ENCODE assay signal across 24 cellular contexts in the genomic region with DNA sequence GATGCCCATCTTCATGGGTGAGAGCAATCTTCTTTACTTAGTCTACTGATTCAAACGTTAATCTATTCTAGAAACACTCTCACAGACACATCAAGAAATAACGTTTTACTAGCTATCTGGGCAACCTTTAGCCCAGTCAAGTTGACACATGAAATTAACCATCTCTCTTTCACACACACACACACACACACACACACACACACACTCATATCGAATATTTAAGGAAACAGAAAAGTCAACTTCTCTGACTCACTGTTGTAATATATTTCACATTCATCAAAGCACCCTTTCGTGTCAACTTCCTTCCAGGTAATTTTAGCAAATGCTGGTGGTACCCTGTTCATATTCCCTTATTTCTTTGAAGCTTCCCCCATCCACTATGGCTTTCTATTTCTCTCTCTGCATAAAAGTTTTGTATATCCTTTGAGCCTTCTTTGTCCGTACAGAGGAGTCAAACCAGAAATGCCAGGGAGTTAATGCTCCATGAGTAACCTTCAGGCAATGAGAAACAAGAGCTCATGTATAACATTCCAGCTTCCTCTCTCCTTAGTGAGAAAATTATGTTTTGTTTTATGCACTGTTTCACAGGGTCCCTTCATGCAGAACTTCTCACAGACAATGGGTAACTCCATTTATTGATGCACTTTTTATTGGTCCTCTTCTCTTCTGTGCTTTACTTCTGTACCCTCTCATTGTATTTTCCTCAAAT.
DNase-seq lines count a peak whose midpoint lies in the region; ATAC-seq and FAIRE-seq lines count a peak whose summit lies in the region.
"Had no signal": no experiment of that assay in that cellular context is flagged by ENCODE, and none has a peak within 500 bp of the region (broad histone marks: within the 10 kb centered on the region; RNA-seq: fewer than 3 reads in every experiment).

No MANE protein-coding gene starts in this region.

- peaks cover 46% of the 10 kb centered on the region for H3K4me1 Mint-ChIP-seq in activated CD4-positive, alpha-beta T cell treated with anti-CD3 and anti-CD28 coated beads for 36 hours
- H3K4me1 Mint-ChIP-seq in activated naive CD8-positive, alpha-beta T cell treated with anti-CD3 and anti-CD28 coated beads for 36 hours: peaks cover 49% of the 10 kb centered on the region
- H3K4me1 Mint-ChIP-seq: neural crest cell had no signal

- no peaks in the 10 kb centered on the region for H3K27me3 Mint-ChIP-seq in activated CD4-positive, alpha-beta T cell treated with anti-CD3 and anti-CD28 coated beads for 36 hours
- H3K27me3 Mint-ChIP-seq in activated naive CD8-positive, alpha-beta T cell treated with anti-CD3 and anti-CD28 coated beads for 36 hours: no peaks in the 10 kb centered on the region
- H3K27me3 Mint-ChIP-seq: stimulated activated memory B cell treated with anti-CD40 and anti-IgM and Interleukin-4, amounts not matched to agents 10 μg/mL and 1 μg/mL and 100 μg/mL, for 72 hours had no signal

- H3K36me3 Mint-ChIP-seq in activated CD4-positive, alpha-beta T cell treated with anti-CD3 and anti-CD28 coated beads for 36 hours (ENCODE audit: low read depth): peaks cover 20% of the 10 kb centered on the region
- H3K36me3 Mint-ChIP-seq in activated naive CD8-positive, alpha-beta T cell treated with anti-CD3 and anti-CD28 coated beads for 36 hours: peaks cover 37% of the 10 kb centered on the region
- H3K36me3 Mint-ChIP-seq: stimulated activated memory B cell treated with anti-CD40 and anti-IgM and Interleukin-4, amounts not matched to agents 10 μg/mL and 1 μg/mL and 100 μg/mL, for 72 hours had no signal

- FAIRE-seq in GM19239 (lab: Jason Lieb, UNC): peak; percentile 23

- H3K4me3 Mint-ChIP-seq in activated CD4-positive, alpha-beta T cell treated with anti-CD3 and anti-CD28 coated beads for 36 hours: no peak overlapping the region
- no peak overlapping the region for H3K4me3 Mint-ChIP-seq in activated naive CD8-positive, alpha-beta T cell treated with anti-CD3 and anti-CD28 coated beads for 36 hours
- H3K4me3 Mint-ChIP-seq: GM23338; neural crest cell; stimulated activated memory B cell treated with anti-CD40 and anti-IgM and Interleukin-4, amounts not matched to agents 10 μg/mL and 1 μg/mL and 100 μg/mL, for 72 hours had no signal

- CTCF ChIA-PET in activated CD4-positive, alpha-beta T cell treated with anti-CD3 and anti-CD28 coated beads for 36 hours (lab: Charles Lee): interaction anchor here (1.1 to 1.2 kb wide), 2 partner anchors 16 to 19 kb away, joined by 3 read pairs; no protein-coding TSS in a partner anchor

- H3K9me3 Mint-ChIP-seq in activated CD4-positive, alpha-beta T cell treated with anti-CD3 and anti-CD28 coated beads for 36 hours (ENCODE audit: low read depth): peaks cover 14% of the 10 kb centered on the region
- H3K9me3 Mint-ChIP-seq in activated naive CD8-positive, alpha-beta T cell treated with anti-CD3 and anti-CD28 coated beads for 36 hours: peaks cover 16% of the 10 kb centered on the region

- peak overlapping the region; percentile 83 for H3K27ac Mint-ChIP-seq in activated CD4-positive, alpha-beta T cell treated with anti-CD3 and anti-CD28 coated beads for 36 hours
- H3K27ac Mint-ChIP-seq in activated naive CD8-positive, alpha-beta T cell treated with anti-CD3 and anti-CD28 coated beads for 36 hours: peak overlapping the region; percentile 2
- H3K27ac Mint-ChIP-seq: GM23338; stimulated activated memory B cell treated with anti-CD40 and anti-IgM and Interleukin-4, amounts not matched to agents 10 μg/mL and 1 μg/mL and 100 μg/mL, for 72 hours had no signal

- ATAC-seq in activated CD4-positive, alpha-beta T cell treated with anti-CD3 and anti-CD28 coated beads for 36 hours: peak; percentile 34
- ATAC-seq in Right ventricle myocardium superior (ENCODE audit: poor library complexity): no peak
- ATAC-seq: GM23338; heart right ventricle; mucosa of descending colon; stimulated activated memory B cell treated with anti-CD40 and anti-IgM and Interleukin-4, amounts not matched to agents 10 μg/mL and 1 μg/mL and 100 μg/mL, for 72 hours had no signal

- intact Hi-C loops in activated CD4-positive, alpha-beta T cell treated with anti-CD3 and anti-CD28 coated beads for 36 hours (cut with DNase I, micrococcal nuclease): loop anchor here in 1 of 2 experiments (10.0 kb wide), 1 partner anchor 520 kb away; no protein-coding TSS in a partner anchor
- intact Hi-C loops in Right ventricle myocardium superior (cut with DNase I): no loop called here

- POLR2A ChIA-PET in activated CD4-positive, alpha-beta T cell treated with anti-CD3 and anti-CD28 coated beads for 36 hours (lab: Charles Lee): no interaction called here

- DNase-seq in activated CD4-positive, alpha-beta T cell treated with anti-CD3 and anti-CD28 coated beads for 36 hours: no peak
- no peak for DNase-seq in activated CD4-positive, alpha-beta T cell treated with anti-CD3 and anti-CD28 coated beads for 4 hours
- DNase-seq in GM19239 (ENCODE audit: insufficient read length, low spot score) (no peak), left kidney (ENCODE audit: low read depth, low spot score) (peak; percentile 85), COLO829 (ENCODE audit: low spot score) (no peak), Right ventricle myocardium superior (no peak)
- DNase-seq in activated naive CD8-positive, alpha-beta T cell treated with anti-CD3 and anti-CD28 coated beads for 36 hours: no peak
- no peak for DNase-seq in stimulated activated CD8-positive, alpha-beta memory T cell treated with anti-CD3 and anti-CD28 coated beads, Interleukin-4, amount 100 ng/mL, for 48 hours
- DNase-seq: activated CD4-positive, CD25-positive, alpha-beta regulatory T cell; activated gamma-delta T cell; AML-193; cerebellar nuclear complex; COR-L47; heart right ventricle; NCI-H1105 treated with DMSO at 0.1 percent for 48 hours; NCI-H2081; NCI-H345; NCI-H82; SHP77; SW 1271 had no signal
